In the genomic region with DNA sequence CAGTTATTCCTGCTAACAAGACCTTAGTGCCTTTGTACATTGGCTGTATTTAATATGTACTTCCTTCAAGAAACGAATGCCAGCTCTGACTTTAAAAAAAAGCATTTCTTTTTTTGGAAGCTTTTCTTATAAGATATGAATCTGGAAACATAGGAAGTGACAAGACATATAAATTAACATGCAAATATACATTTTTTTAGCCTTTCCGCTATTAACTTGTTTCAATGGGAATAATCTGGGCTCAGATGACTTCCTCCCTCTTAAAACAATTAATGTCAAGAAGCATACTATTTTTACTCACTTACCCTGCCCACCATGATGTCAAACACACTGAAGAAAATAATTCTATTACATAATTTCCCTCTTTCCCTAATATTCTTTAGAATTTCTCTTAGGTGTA, we compare ENCODE assay signal across 8 cellular contexts.
DNase-seq lines count a peak whose midpoint lies in the region; ATAC-seq, FAIRE-seq and TF ChIP-seq lines count a peak whose summit lies in the region.

No MANE protein-coding gene starts in this region.

- H3K9ac ChIP-seq in OCI-LY1 (ENCODE audit: low read length) (peak overlapping the region; percentile 86), duodenal mucosa (ENCODE audit: low read depth in 1 of 2, low read length in 2 of 2) (peak overlapping the region; percentile 79 to 82)

- H3K4me2 ChIP-seq in OCI-LY1 (ENCODE audit: low read length), result peak overlapping the region; percentile 81

- no peaks in the 10 kb centered on the region for H4K20me1 ChIP-seq in OCI-LY1 (ENCODE audit: insufficient read depth, low read length)

- no peak for ATAC-seq in GM18511 (IDR thresholded peaks at IDR 0.05; ENCODE audit: unreplicated experiment)

- H3F3A ChIP-seq in OCI-LY1 (ENCODE audit: insufficient read depth, low read length), result peaks cover 3% of the 10 kb centered on the region; the same call in 1 of the 2 replicates

- H3K36me3 ChIP-seq in OCI-LY1 (ENCODE audit: insufficient read depth, low read length) (0 out of 2 replicates have a peak, but pooled peaks cover 6% of the 10 kb centered on the region), duodenal mucosa (ENCODE audit: control insufficient read depth in 1 of 2, insufficient read depth in 2 of 2, low read length in 2 of 2) (no peaks in the 10 kb centered on the region), neutrophil (no peaks in the 10 kb centered on the region)

- peak overlapping the region; percentile 79 for H3K4me3 ChIP-seq in OCI-LY1 (ENCODE audit: low read depth, low read length, poor library complexity, severe bottlenecking)
- peak overlapping the region; percentile 83 to 86 for H3K4me3 ChIP-seq in duodenal mucosa (ENCODE audit: low read depth in 1 of 2, low read length in 2 of 2)
- peak overlapping the region; percentile 66 to 79 for H3K4me3 ChIP-seq in neutrophil (ENCODE audit: low read depth in 1 of 2, low read length in 1 of 2)

- DNase-seq in D721Med (ENCODE audit: insufficient read length, low spot score), result no peak
- no peak for DNase-seq in SHP77 (lab: John Stamatoyannopoulos, UW)
- no peak for DNase-seq in activated CD4-positive, CD25-positive, alpha-beta regulatory T cell (lab: John Stamatoyannopoulos, UW)
- DNase-seq in SW 1271 (lab: John Stamatoyannopoulos, UW), result no peak

- H3K9me2 ChIP-seq in OCI-LY1 (ENCODE audit: low read depth, low read length), result no peaks in the 10 kb centered on the region

- H3K79me2 ChIP-seq in OCI-LY1 (ENCODE audit: insufficient read depth, low read length), result peaks cover 42% of the 10 kb centered on the region

- no peak overlapping the region for H2AFZ ChIP-seq in OCI-LY1 (ENCODE audit: low read length)

- H3K4me1 ChIP-seq in OCI-LY1 (ENCODE audit: insufficient read depth, low read length, severe bottlenecking) (peaks cover 52% of the 10 kb centered on the region), duodenal mucosa (ENCODE audit: control insufficient read depth in 1 of 2, insufficient read depth in 2 of 2, low read length in 2 of 2) (peaks cover 43 to 52% of the 10 kb centered on the region in 2 donors), neutrophil (ENCODE audit: control insufficient read depth in 1 of 2, insufficient read depth in 1 of 2, low read depth in 1 of 2, low read length in 1 of 2) (peaks cover 27 to 35% of the 10 kb centered on the region in 2 experiments)

- peak overlapping the region; percentile 94 for H3K27ac ChIP-seq in OCI-LY1 (ENCODE audit: low read depth, low read length, poor library complexity, severe bottlenecking)
- no peak overlapping the region for H3K27ac ChIP-seq in duodenal mucosa (ENCODE audit: low read depth, low read length)
- H3K27ac ChIP-seq in neutrophil, result no peak overlapping the region

- TF ChIP-seq CTCF in D721Med (IDR thresholded peaks at IDR 0.05; ENCODE audit: insufficient read depth, missing control alignments) (no peak), OCI-LY1 (IDR thresholded peaks at IDR 0.05; ENCODE audit: low read length) (no peak), neutrophil (IDR thresholded peaks at IDR 0.05) (no peak)

- H3K9me3 ChIP-seq in OCI-LY1 (ENCODE audit: low read length), result no peaks in the 10 kb centered on the region
- no peaks in the 10 kb centered on the region for H3K9me3 ChIP-seq in duodenal mucosa (ENCODE audit: control insufficient read depth in 1 of 2, low read length in 2 of 2)
- H3K9me3 ChIP-seq in neutrophil, result no peaks in the 10 kb centered on the region

- FAIRE-seq in D721Med (lab: Jason Lieb, UNC), result peak; percentile 60

- H3K27me3 ChIP-seq in OCI-LY1 (ENCODE audit: insufficient read depth, low read length), result no peaks in the 10 kb centered on the region
- H3K27me3 ChIP-seq in duodenal mucosa (ENCODE audit: control insufficient read depth in 1 of 2, insufficient read depth in 2 of 2, low read length in 2 of 2), result no peaks in the 10 kb centered on the region
- H3K27me3 ChIP-seq in neutrophil, result no peaks in the 10 kb centered on the region
